12 cellular contexts compared by ENCODE assay signal in the genomic region with DNA sequence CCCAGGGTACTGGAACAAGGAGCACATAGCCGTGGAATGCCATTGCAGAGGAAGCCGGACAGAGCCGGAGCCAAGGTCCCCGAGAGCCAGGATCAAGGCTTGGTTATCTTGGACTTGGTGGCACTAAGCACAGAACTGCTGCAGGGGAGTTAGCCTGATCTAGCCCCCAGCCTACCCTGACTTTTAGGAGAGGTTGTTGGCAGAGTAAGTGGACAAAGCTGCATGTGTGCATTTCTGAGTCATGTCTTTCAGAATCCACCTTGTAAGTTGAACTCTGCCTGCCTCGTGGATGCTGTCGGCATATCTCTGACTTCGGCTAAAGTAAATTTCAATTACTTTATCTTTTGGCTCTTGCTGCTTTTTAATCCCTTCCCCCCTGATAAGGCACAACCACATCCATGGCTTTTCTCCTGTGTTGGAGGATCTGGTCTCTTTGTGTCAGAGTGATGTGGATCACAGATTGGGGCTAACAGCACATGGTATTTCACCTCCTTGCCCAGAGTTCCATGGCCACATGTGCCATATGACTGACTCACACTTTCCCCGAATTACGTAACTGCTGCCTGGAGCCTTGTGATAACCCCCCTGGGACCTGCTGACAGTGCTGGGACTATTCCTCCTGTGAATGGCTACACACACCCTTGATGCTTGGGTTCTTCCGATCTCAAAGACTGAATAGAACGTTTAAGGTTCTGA.
DNase-seq lines count a peak whose midpoint lies in the region; ATAC-seq and TF ChIP-seq lines count a peak whose summit lies in the region.
"Had no signal": no experiment of that assay in that cellular context is flagged by ENCODE, and none has a peak within 500 bp of the region (broad histone marks: within the 10 kb centered on the region; RNA-seq: fewer than 3 reads in every experiment).

No MANE protein-coding gene starts in this region.

- peaks cover 21% of the 10 kb centered on the region for H3K4me1 Mint-ChIP-seq in brain
- H3K4me1 Mint-ChIP-seq: activated CD8-positive, alpha-beta memory T cell treated with anti-CD3 and anti-CD28 coated beads, Interleukin-2, amount 10 ng/mL, durations not matched to agents 7 days and 5 days had no signal

- peak; percentile 11 for ATAC-seq in left lobe of liver
- ATAC-seq: activated CD8-positive, alpha-beta memory T cell treated with anti-CD3 and anti-CD28 coated beads, Interleukin-2, amount 10 ng/mL, durations not matched to agents 7 days and 5 days; stimulated activated naive CD8-positive, alpha-beta T cell treated with anti-CD3 and anti-CD28 coated beads, Interleukin-15, Interleukin-2, amounts not matched to agents 100 U/mL and 50 U/mL, for 24 hours had no signal

- H3K9me3 Mint-ChIP-seq in brain: no peaks in the 10 kb centered on the region

- peak overlapping the region in 3 of 5 experiments; percentile 19 to 78 (median 28) for H3K27ac Mint-ChIP-seq in brain
- H3K27ac Mint-ChIP-seq: activated CD8-positive, alpha-beta memory T cell treated with anti-CD3 and anti-CD28 coated beads, Interleukin-2, amount 10 ng/mL, durations not matched to agents 7 days and 5 days had no signal

- TF ChIP-seq CTCF in brain (conservative IDR thresholded peaks at IDR 0.05): no peak

- H3K27me3 Mint-ChIP-seq in brain: peaks cover 8% of the 10 kb centered on the region
- H3K27me3 Mint-ChIP-seq: activated CD8-positive, alpha-beta memory T cell treated with anti-CD3 and anti-CD28 coated beads, Interleukin-2, amount 10 ng/mL, durations not matched to agents 7 days and 5 days had no signal

- no peak overlapping the region for H3K4me3 Mint-ChIP-seq in brain
- H3K4me3 Mint-ChIP-seq: activated CD8-positive, alpha-beta memory T cell treated with anti-CD3 and anti-CD28 coated beads, Interleukin-2, amount 10 ng/mL, durations not matched to agents 7 days and 5 days had no signal

- DNase-seq in AG08395 (ENCODE audit: low spot score) (peak; percentile 72), HT1080 (ENCODE audit: low read depth) (peak; percentile 61), left lobe of liver (ENCODE audit: low spot score) (no peak), SIG-M5 (lab: John Stamatoyannopoulos, UW) (no peak), islet precursor cell (no peak), ecto neural progenitor cell (ENCODE audit: low spot score) (no peak), cortex of kidney (lab: John Stamatoyannopoulos, UW) (no peak)
- DNase-seq: activated CD8-positive, alpha-beta memory T cell treated with anti-CD3 and anti-CD28 coated beads, Interleukin-2, amount 10 ng/mL, durations not matched to agents 7 days and 5 days; NCI-H1436 treated with DMSO at 0.1 percent for 48 hours; stimulated activated CD4-positive, alpha-beta T cell treated with anti-CD3 and anti-CD28 coated beads, Interleukin-2, amount 100 ng/mL, for 48 hours; stimulated activated naive CD8-positive, alpha-beta T cell treated with anti-CD3 and anti-CD28 coated beads, Interleukin-15, Interleukin-2, amounts not matched to agents 100 U/mL and 50 U/mL, for 24 hours had no signal

- no peaks in the 10 kb centered on the region for H3K36me3 Mint-ChIP-seq in brain
- H3K36me3 Mint-ChIP-seq: activated CD8-positive, alpha-beta memory T cell treated with anti-CD3 and anti-CD28 coated beads, Interleukin-2, amount 10 ng/mL, durations not matched to agents 7 days and 5 days had no signal

Comparison
In these comparisons a context has a peak if more than half of its experiments do, and no peak if none do; other contexts are left out.
1. DNase-seq: peak in AG08395 (single experiment) and HT1080 (single experiment); none in left lobe of liver (single experiment), SIG-M5 (single experiment), islet precursor cell (single experiment), ecto neural progenitor cell (single experiment) and cortex of kidney (single experiment).